Comparison of ENCODE assay signal across 24 cellular contexts in genomic region chr20:6848041-6848440, GRCh38.
"Had no signal": no experiment of that assay in that cellular context is flagged by ENCODE, and none has a peak within 500 bp of the region (broad histone marks: within the 10 kb centered on the region; RNA-seq: fewer than 3 reads in every experiment).

No MANE protein-coding gene starts in this region.

- H3K9me3 ChIP-seq: ascending aorta, breast epithelium had no signal

- H3K27ac ChIP-seq: ascending aorta, breast epithelium, WERI-Rb-1 had no signal

- H3K4me1 ChIP-seq: ascending aorta, breast epithelium had no signal

- H3K27me3 ChIP-seq: ascending aorta, breast epithelium had no signal

- H3K4me3 ChIP-seq: ascending aorta, breast epithelium had no signal

- H3K36me3 ChIP-seq: ascending aorta, breast epithelium, WERI-Rb-1 had no signal

- DNase-seq: activated CD4-positive, alpha-beta T cell treated with anti-CD3 and anti-CD28 coated beads for 1 hour; activated CD4-positive, alpha-beta T cell treated with anti-CD3 and anti-CD28 coated beads, Interleukin-2, amount 10 ng/mL, durations not matched to agents 24 days and 14 days; activated CD4-positive, alpha-beta T cell treated with anti-CD3 and anti-CD28 coated beads, Interleukin-2, amount 50 U/mL, for 4 hours; activated CD4-positive, CD25-positive, alpha-beta regulatory T cell; activated CD8-positive, alpha-beta T cell treated with anti-CD3 and anti-CD28 coated beads for 36 hours; activated gamma-delta T cell; activated naive CD4-positive, alpha-beta T cell treated with Interleukin-2 at 50 U/mL for 16 hours; activated naive CD8-positive, alpha-beta T cell treated with anti-CD3 and anti-CD28 coated beads, Interleukin-2, amount 10 ng/mL, durations not matched to agents 7 days and 5 days; activated T-cell treated with anti-CD3 and anti-CD28 coated beads, Interleukin-2, amount 50 U/mL, for 24 hours; amygdala; Karpas-422; KBM-7; NCI-H187 treated with DMSO at 0.1 percent for 48 hours; NCI-H2081 treated with DMSO at 0.1 percent for 48 hours; NCI-H2171; NCI-H510A; NCI-H526; OCI-M1; Right ventricle myocardium superior; SW 1271; T1000; WERI-Rb-1 had no signal
